In genomic region chr2:43143756-43144155, GRCh38 we compare ENCODE assay signal across 11 cellular contexts.
"Had no signal": no experiment of that assay in that cellular context is flagged by ENCODE, and none has a peak within 500 bp of the region (broad histone marks: within the 10 kb centered on the region; RNA-seq: fewer than 3 reads in every experiment).

No MANE protein-coding gene starts in this region.

- H3K4me3 Mint-ChIP-seq: naive B cell had no signal

- H3K27me3 Mint-ChIP-seq: activated CD4-positive, alpha-beta memory T cell treated with anti-CD3 and anti-CD28 coated beads, Interleukin-2, amount 10 ng/mL, durations not matched to agents 7 days and 5 days; naive B cell had no signal

- H3K27ac ChIP-seq: ascending aorta, lower lobe of right lung, psoas muscle, sigmoid colon, testis had no signal

- H3K36me3 ChIP-seq: ascending aorta, lower lobe of right lung, sigmoid colon had no signal

- DNase-seq: left cardiac atrium; lower lobe of right lung; naive B cell; sigmoid colon; stimulated activated CD4-positive, alpha-beta T cell treated with anti-CD3 and anti-CD28 coated beads, Interleukin-12 subunit alpha, Interleukin-12 subunit beta, amount 100 ng/mL, for 4 hours; testis had no signal

- H3K9me3 ChIP-seq: ascending aorta, lower lobe of right lung, psoas muscle, sigmoid colon, testis had no signal

- FAIRE-seq: bronchial epithelial cell, endometrium had no signal

- H3K9me3 Mint-ChIP-seq: activated CD4-positive, alpha-beta memory T cell treated with anti-CD3 and anti-CD28 coated beads, Interleukin-2, amount 10 ng/mL, durations not matched to agents 7 days and 5 days; naive B cell had no signal

- H3K36me3 Mint-ChIP-seq: naive B cell had no signal
